ENCODE assay signal across 32 cellular contexts in genomic region chr1:90562892-90563291, GRCh38.
"Had no signal": no experiment of that assay in that cellular context is flagged by ENCODE, and none has a peak within 500 bp of the region (broad histone marks: within the 10 kb centered on the region; RNA-seq: fewer than 3 reads in every experiment).

No MANE protein-coding gene starts in this region.

- H3K27me3 ChIP-seq: adrenal gland, ascending aorta, body of pancreas, brain microvascular endothelial cell, breast epithelium, cardiac muscle cell had no signal

- H3K9me3 ChIP-seq: adrenal gland, ascending aorta, body of pancreas, breast epithelium had no signal

- H3K4me3 ChIP-seq: adrenal gland, ascending aorta, body of pancreas, breast epithelium, cardiac muscle cell had no signal

- H3K4me1 ChIP-seq: adrenal gland, body of pancreas, breast epithelium had no signal

- H3K36me3 ChIP-seq: adrenal gland, ascending aorta, brain microvascular endothelial cell, breast epithelium, cardiac muscle cell had no signal

- H3K27ac ChIP-seq: adrenal gland, ascending aorta, body of pancreas, brain microvascular endothelial cell, breast epithelium, cardiac muscle cell had no signal

- ATAC-seq: activated naive CD4-positive, alpha-beta T cell treated with anti-CD3 and anti-CD28 coated beads, Interleukin-2, amount 50 U/mL, for 72 hours; activated naive CD8-positive, alpha-beta T cell treated with anti-CD3 and anti-CD28 coated beads, Interleukin-2, amount 50 U/mL, for 24 hours; activated T-cell treated with anti-CD3 and anti-CD28 coated beads, Interleukin-2, amount 50 U/mL, for 4 hours; activated T-cell treated with anti-CD3 and anti-CD28 coated beads, Interleukin-2, amount 50 U/mL, for 72 hours; activated T-helper 17 cell treated with anti-CD3 and anti-CD28 coated beads, Interleukin-2, amount 50 U/mL, for 72 hours; body of pancreas had no signal

- DNase-seq: activated effector memory CD4-positive, alpha-beta T cell treated with anti-CD3 and anti-CD28 coated beads, Interleukin-2, amount 50 U/mL, for 16 hours; activated effector memory CD4-positive, alpha-beta T cell treated with Interleukin-2 at 50 U/mL for 16 hours; activated gamma-delta T cell; activated gamma-delta T cell treated with Interleukin-2 at 50 U/mL for 16 hours; activated naive CD4-positive, alpha-beta T cell; activated naive CD4-positive, alpha-beta T cell treated with anti-CD3 and anti-CD28 coated beads for 36 hours; activated naive CD4-positive, alpha-beta T cell treated with anti-CD3 and anti-CD28 coated beads, Interleukin-2, amount 10 ng/mL, durations not matched to agents 7 days and 5 days; activated naive CD4-positive, alpha-beta T cell treated with anti-CD3 and anti-CD28 coated beads, Interleukin-2, amount 50 U/mL, for 16 hours; activated naive CD4-positive, alpha-beta T cell treated with Interleukin-2 at 50 U/mL for 16 hours; activated naive CD8-positive, alpha-beta T cell treated with anti-CD3 and anti-CD28 coated beads for 36 hours; activated naive CD8-positive, alpha-beta T cell treated with anti-CD3 and anti-CD28 coated beads, Interleukin-2, amount 10 ng/mL, durations not matched to agents 7 days and 5 days; activated naive CD8-positive, alpha-beta T cell treated with anti-CD3 and anti-CD28 coated beads, Interleukin-2, amount 50 U/mL, for 24 hours; activated T-cell treated with anti-CD3 and anti-CD28 coated beads, Interleukin-2, amount 50 U/mL, for 1 hour; activated T-cell treated with anti-CD3 and anti-CD28 coated beads, Interleukin-2, amount 50 U/mL, for 24 hours; activated T-cell treated with anti-CD3 and anti-CD28 coated beads, Interleukin-2, amount 50 U/mL, for 4 hours; activated T-cell treated with anti-CD3 and anti-CD28 coated beads, Interleukin-2, amount 50 U/mL, for 48 hours; activated T-cell treated with anti-CD3 and anti-CD28 coated beads, Interleukin-2, amount 50 U/mL, for 72 hours; adrenal gland; amniotic stem cell; amygdala; anterior cingulate cortex; aorta; body of pancreas; brain microvascular endothelial cell; caudate nucleus; central memory CD4-positive, alpha-beta T cell; cerebellar nuclear complex had no signal
